Comparison of ENCODE assay signal across 23 cellular contexts in the genomic region with DNA sequence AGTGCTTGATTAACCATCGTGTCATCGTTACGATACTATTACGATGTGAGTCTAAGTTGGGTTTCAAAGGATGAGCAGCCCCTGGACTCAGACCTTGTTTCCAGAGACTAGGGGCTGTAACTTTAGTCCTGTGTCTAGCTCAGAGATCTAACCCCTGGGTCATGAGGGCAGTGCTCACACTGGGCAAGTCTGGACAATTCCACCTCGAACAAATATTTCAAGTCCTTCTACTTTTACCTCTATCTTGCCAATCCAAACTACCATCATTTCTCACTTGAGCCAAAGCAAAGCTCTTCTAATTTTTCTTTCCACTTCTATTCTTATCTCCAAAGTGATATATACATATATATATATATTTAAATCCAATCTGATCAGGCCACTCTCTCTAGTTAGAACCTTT. TPM values are rescaled to one million over a fixed set of nuclear protein-coding genes. Genes with fewer than 3 reads are reported as not detected.
A peak's percentile ranks its signal among the peaks of the same experiment; 100 is the strongest.
DNase-seq lines count a peak whose midpoint lies in the region; ATAC-seq, FAIRE-seq and TF ChIP-seq lines count a peak whose summit lies in the region.
"Had no signal": no experiment of that assay in that cellular context is flagged by ENCODE, and none has a peak within 500 bp of the region (broad histone marks: within the 10 kb centered on the region; RNA-seq: fewer than 3 reads in every experiment).

No MANE protein-coding gene starts in this region.

- FAIRE-seq in bronchial epithelial cell (lab: Jason Lieb, UNC), result no peak
- FAIRE-seq: A549, RCC 7860 had no signal

- H3K27me3 ChIP-seq in IMR-90 (ENCODE audit: control insufficient read depth, insufficient read depth, low read length), result no peaks in the 10 kb centered on the region
- no peaks in the 10 kb centered on the region for H3K27me3 ChIP-seq in bronchial epithelial cell (ENCODE audit: control insufficient read depth, insufficient read depth, low read length)
- H3K27me3 ChIP-seq in foreskin keratinocyte, result no peaks in the 10 kb centered on the region
- H3K27me3 ChIP-seq in CD8-positive, alpha-beta T cell (ENCODE audit: insufficient read depth, low read length), result no peaks in the 10 kb centered on the region
- H3K27me3 ChIP-seq: SJCRH30 had no signal

- ATAC-seq in IMR-90 (ENCODE audit: low read depth), result no peak
- peak; percentile 36 for ATAC-seq in left lobe of liver
- ATAC-seq in GM19467 (IDR thresholded peaks at IDR 0.05; ENCODE audit: unreplicated experiment), result no peak
- ATAC-seq in foreskin keratinocyte, result no peak
- no peak for ATAC-seq in CD8-positive, alpha-beta T cell
- ATAC-seq: A549, Right ventricle myocardium inferior, SK-N-SH treated with all-trans-retinoic acid at 6 μM for 48 hours had no signal

- intact Hi-C loops in IMR-90 (cut with micrococcal nuclease), result loop anchor here (1.0 to 2.0 kb wide), 4 partner anchors 101 to 262 kb away; a partner anchor contains a TSS
- intact Hi-C loops in CD8-positive, alpha-beta T cell (cut with DNase I, micrococcal nuclease), result loop anchor here (1.0 to 5.0 kb wide), 5 partner anchors 118 to 278 kb away; no protein-coding TSS in a partner anchor

- no peak overlapping the region for H3K56ac ChIP-seq in IMR-90 (ENCODE audit: extremely low read depth, insufficient read depth, low read length)

- DNase-seq in IMR-90 (no peak), bronchial epithelial cell (ENCODE audit: low read depth) (peak; percentile 45), left lobe of liver (ENCODE audit: low spot score) (no peak), NCI-H1048 (lab: John Stamatoyannopoulos, UW) (no peak), foreskin keratinocyte (no peak)
- no peak for DNase-seq in CD8-positive, alpha-beta T cell
- DNase-seq: C1 segment of cervical spinal cord; CD4-positive, alpha-beta memory T cell; GM23248; H9; NCI-H1105; NCI-H1436 treated with DMSO at 0.1 percent for 48 hours; NCI-H1930; NCI-H2107; NCI-H446; NCI-H524 treated with DMSO at 0.1 percent for 48 hours; NCI-H774; SJCRH30 had no signal

- H3K4me3 ChIP-seq in IMR-90 (ENCODE audit: insufficient read depth, low read depth, low read length), result no peak overlapping the region
- no peak overlapping the region for H3K4me3 ChIP-seq in bronchial epithelial cell (ENCODE audit: low read depth, low read length)
- H3K4me3 ChIP-seq in CD8-positive, alpha-beta T cell (ENCODE audit: low read depth, low read length), result no peak overlapping the region
- H3K4me3 ChIP-seq: A549, GM23248, SJCRH30 had no signal

- H3K18ac ChIP-seq in IMR-90 (ENCODE audit: low read depth, low read length), result no peak overlapping the region; the same call in 1 of the 2 replicates

- no peak for TF ChIP-seq POLR2A in IMR-90 (IDR thresholded peaks at IDR 0.05; ENCODE audit: low read depth, low read length)

- H3K79me1 ChIP-seq in IMR-90 (ENCODE audit: low read depth in 1 of 2, low read length in 2 of 2), result peaks cover 16 to 58% of the 10 kb centered on the region in 2 experiments

- peak overlapping the region; percentile 47; the same call in 1 of the 2 replicates for H3K4ac ChIP-seq in IMR-90 (ENCODE audit: low read depth, low read length)

- H2AK5ac ChIP-seq in IMR-90 (ENCODE audit: low read depth, low read length), result peak overlapping the region; percentile 74

- peaks cover 7% of the 10 kb centered on the region for H3K4me1 Mint-ChIP-seq in CD8-positive, alpha-beta T cell (ENCODE audit: low read depth)

- dilution Hi-C loops in IMR-90 (cut with HindIII; ENCODE audit: low sequenced_read_pairs, unreplicated experiment), result no loop called here

- H4K8ac ChIP-seq in IMR-90 (ENCODE audit: low read depth in 2 of 2, low read length in 2 of 2), result no peak overlapping the region

- H2BK20ac ChIP-seq in IMR-90 (ENCODE audit: low read depth, low read length), result peak overlapping the region; percentile 67; the same call in 1 of the 2 replicates

- no peaks in the 10 kb centered on the region for H3K9me3 Mint-ChIP-seq in CD8-positive, alpha-beta T cell
- H3K9me3 Mint-ChIP-seq: CD4-positive, alpha-beta memory T cell; H9 had no signal

- peak overlapping the region; percentile 73; the same call in 1 of the 3 replicates for H2BK15ac ChIP-seq in IMR-90 (ENCODE audit: low read depth, low read length)

- WGBS in IMR-90 (ENCODE audit: extremely low coverage in 2 of 2, insufficient read length in 1 of 2), 2 experiments, result no CpG with 5 or more reads among the region's 5 CpGs

- no peak overlapping the region for H3K4me3 Mint-ChIP-seq in CD8-positive, alpha-beta T cell
- H3K4me3 Mint-ChIP-seq: CD4-positive, alpha-beta memory T cell; H9 had no signal

- no peaks in the 10 kb centered on the region for H3K9me3 ChIP-seq in IMR-90 (ENCODE audit: control insufficient read depth, insufficient read depth, low read length)
- H3K9me3 ChIP-seq in CD8-positive, alpha-beta T cell (ENCODE audit: low read length), result no peaks in the 10 kb centered on the region
- H3K9me3 ChIP-seq: A549, SJCRH30 had no signal

- peaks cover 51% of the 10 kb centered on the region for H3K36me3 Mint-ChIP-seq in CD8-positive, alpha-beta T cell

- POLR2A ChIA-PET in IMR-90 (lab: Charles Lee; ENCODE audit: unreplicated experiment), result interaction anchor here (2.5 kb wide), 1 partner anchor 104 kb away, joined by 8 read pairs; no protein-coding TSS in a partner anchor
- POLR2A ChIA-PET in CD8-positive, alpha-beta T cell (lab: Charles Lee), result no interaction called here

- in situ Hi-C loops in IMR-90 (cut with MboI; ENCODE audit: low sequenced_read_pairs), result loop anchor here (5.0 to 25.0 kb wide), 2 partner anchors 118 to 663 kb away; a partner anchor contains a TSS

- H2BK5ac ChIP-seq in IMR-90 (ENCODE audit: low read depth, low read length, poor library complexity, severe bottlenecking), result no peak overlapping the region

- peak overlapping the region; percentile 56; the same call in 1 of the 2 replicates for H3K23ac ChIP-seq in IMR-90 (ENCODE audit: low read depth, low read length)

- H3K27ac ChIP-seq in IMR-90 (ENCODE audit: insufficient read depth, low read length), result no peak overlapping the region
- H3K27ac ChIP-seq in foreskin keratinocyte, result no peak overlapping the region
- no peak overlapping the region for H3K27ac ChIP-seq in CD8-positive, alpha-beta T cell (ENCODE audit: low read depth, low read length)
- H3K27ac ChIP-seq: SJCRH30 had no signal

- peak overlapping the region; percentile 30; the same call in 1 of the 2 replicates for H2BK120ac ChIP-seq in IMR-90 (ENCODE audit: low read depth, low read length)

- H4K20me1 ChIP-seq in IMR-90 (ENCODE audit: insufficient read depth, low read length), result no peaks in the 10 kb centered on the region

- H2AFZ ChIP-seq in IMR-90 (replicated peaks; ENCODE audit: low read length, poor library complexity), result no peak overlapping the region
- H2AFZ ChIP-seq: GM23248 had no signal

- H3K4me2 ChIP-seq in IMR-90 (ENCODE audit: low read depth, low read length), result no peak overlapping the region
- H3K4me2 ChIP-seq: A549 had no signal

- H4K5ac ChIP-seq in IMR-90 (ENCODE audit: low read depth, low read length), result no peak overlapping the region

- no peak for TF ChIP-seq CTCF in IMR-90 (conservative IDR thresholded peaks at IDR 0.05; ENCODE audit: low read depth, low read length)
- no peak for TF ChIP-seq CTCF in bronchial epithelial cell (IDR thresholded peaks at IDR 0.05; ENCODE audit: insufficient read depth, low read length, severe bottlenecking)
- TF ChIP-seq CTCF in foreskin keratinocyte (conservative IDR thresholded peaks at IDR 0.05), result no peak
- no peak for TF ChIP-seq CTCF in CD8-positive, alpha-beta T cell (IDR thresholded peaks at IDR 0.05)

- no peaks in the 10 kb centered on the region for H3K27me3 Mint-ChIP-seq in CD8-positive, alpha-beta T cell (ENCODE audit: low read depth)
- H3K27me3 Mint-ChIP-seq: CD4-positive, alpha-beta memory T cell had no signal

- H3K9ac ChIP-seq in IMR-90 (ENCODE audit: low read depth, low read length), result no peak overlapping the region

- no peak overlapping the region for H2AK9ac ChIP-seq in IMR-90 (replicated peaks; ENCODE audit: low read depth, low read length, poor library complexity)

- TF ChIP-seq RAD21 in IMR-90 (IDR thresholded peaks at IDR 0.05; ENCODE audit: low read length), result no peak

- H3K9me1 ChIP-seq in IMR-90 (ENCODE audit: insufficient read depth, low read length), result peaks cover 27% of the 10 kb centered on the region

- no TSS peak for BruUV-seq in IMR-90 (replicated peaks; lab: Mats Ljungman, UMichigan)

- CTCF ChIA-PET in IMR-90 (lab: Yijun Ruan, JAX), result interaction anchor here (0.9 to 4.5 kb wide), 4 partner anchors 11 to 167 kb away, joined by 3 to 38 read pairs (median 5); no protein-coding TSS in a partner anchor
- CTCF ChIA-PET in CD8-positive, alpha-beta T cell (lab: Charles Lee), result interaction anchor here (0.7 to 6.4 kb wide), 7 partner anchors 8 to 276 kb away, joined by 3 to 71 read pairs (median 6); a partner anchor contains a TSS

- no peak overlapping the region for H3K27ac Mint-ChIP-seq in CD8-positive, alpha-beta T cell

- H3K4me1 ChIP-seq in IMR-90 (ENCODE audit: control insufficient read depth, insufficient read depth, low read length) (peaks cover 24% of the 10 kb centered on the region), foreskin keratinocyte (peaks cover 31% of the 10 kb centered on the region)
- peaks cover 4% of the 10 kb centered on the region for H3K4me1 ChIP-seq in CD8-positive, alpha-beta T cell (ENCODE audit: insufficient read depth, low read length)

- peak overlapping the region; percentile 41; the same call in 1 of the 2 replicates for H4K91ac ChIP-seq in IMR-90 (ENCODE audit: insufficient read depth, low read depth, low read length)

- peak overlapping the region; percentile 37; the same call in 1 of the 2 replicates for H3K14ac ChIP-seq in IMR-90 (replicated peaks; ENCODE audit: low read depth, low read length)

- H3K36me3 ChIP-seq in IMR-90 (ENCODE audit: control insufficient read depth, insufficient read depth, low read length) (peaks cover 11% of the 10 kb centered on the region), bronchial epithelial cell (ENCODE audit: control insufficient read depth, insufficient read depth, low read length) (peaks cover 6% of the 10 kb centered on the region)
- H3K36me3 ChIP-seq in CD8-positive, alpha-beta T cell (ENCODE audit: insufficient read depth, low read length), result peaks cover 37% of the 10 kb centered on the region

RNA-seq across cellular contexts. Expression of a gene that starts 10.8 kb away (rescaled TPM):
- total RNA-seq in IMR-90 (2012; rRNA removed) (43.4 and 82.8 TPM in 2 replicates), bronchial epithelial cell (45.3 and 66.4 TPM in 2 replicates), left lobe of liver (25.4 TPM), foreskin keratinocyte (54.6 and 60.3 TPM in 2 replicates)
- polyA plus RNA-seq in IMR-90 (2012; rRNA removed) (56.5 and 62.9 TPM in 2 replicates), foreskin keratinocyte (61.6 and 61.9 TPM in 2 replicates)
- 9.9 and 21.7 TPM in 2 replicates for polyA plus RNA-seq in IMR-90 (2012; cell fraction: cytosol; rRNA removed)
- 2.4 and 19.8 TPM in 2 replicates for polyA plus RNA-seq in IMR-90 (2012; cell fraction: nucleus; rRNA removed; ENCODE audit: low replicate concordance)
- total RNA-seq in CD8-positive, alpha-beta T cell, result 10 to 100 TPM; 15.5 to 15.9 TPM

RNA-seq across cellular contexts. Expression of a gene that starts 10.9 kb away (rescaled TPM):
- total RNA-seq in IMR-90 (2012; rRNA removed) (6.5 and 16.1 TPM in 2 replicates), bronchial epithelial cell (10.3 and 22.4 TPM in 2 replicates), left lobe of liver (9.6 TPM), foreskin keratinocyte (18.7 and 23.1 TPM in 2 replicates)
- polyA plus RNA-seq in IMR-90 (2012; rRNA removed) (8.8 and 9.1 TPM in 2 replicates), foreskin keratinocyte (11.0 and 13.4 TPM in 2 replicates)
- 2.5 and 4.2 TPM in 2 replicates for polyA plus RNA-seq in IMR-90 (2012; cell fraction: cytosol; rRNA removed)
- 3.7 and 5.7 TPM in 2 replicates for polyA plus RNA-seq in IMR-90 (2012; cell fraction: nucleus; rRNA removed; ENCODE audit: low replicate concordance)
- 10 to 100 TPM; 14.6 to 16.9 TPM for total RNA-seq in CD8-positive, alpha-beta T cell
